37 cellular contexts compared by ENCODE assay signal in the genomic region with DNA sequence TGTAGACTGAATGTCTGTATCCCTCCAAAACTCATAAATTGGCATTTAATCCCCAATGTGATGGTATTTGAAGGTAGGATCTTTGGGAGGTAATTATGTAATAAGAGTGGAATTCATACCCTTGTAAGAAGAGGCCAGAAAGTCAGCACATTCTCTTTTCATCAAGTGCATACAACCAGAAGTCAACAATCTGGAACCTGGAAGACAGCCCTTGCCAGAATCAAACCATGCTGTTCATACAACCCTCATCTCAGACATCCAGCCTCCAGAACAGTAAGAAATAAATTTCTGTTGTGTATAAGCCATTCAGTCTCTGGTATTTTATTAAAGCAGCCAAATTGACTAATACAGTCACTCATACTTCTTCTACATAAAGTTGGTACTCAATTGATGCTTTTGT.
"Had no signal": no experiment of that assay in that cellular context is flagged by ENCODE, and none has a peak within 500 bp of the region (broad histone marks: within the 10 kb centered on the region; RNA-seq: fewer than 3 reads in every experiment).

No MANE protein-coding gene starts in this region.

- DNase-seq: activated CD4-positive, alpha-beta memory T cell treated with anti-CD3 and anti-CD28 coated beads, Interleukin-2, amount 10 ng/mL, durations not matched to agents 7 days and 5 days; activated CD4-positive, alpha-beta T cell treated with anti-CD3 and anti-CD28 coated beads for 1 hour; activated CD4-positive, alpha-beta T cell treated with anti-CD3 and anti-CD28 coated beads for 36 hours; activated CD4-positive, alpha-beta T cell treated with anti-CD3 and anti-CD28 coated beads for 48 hours; activated CD4-positive, alpha-beta T cell treated with anti-CD3 and anti-CD28 coated beads, Interleukin-2, amount 10 ng/mL, durations not matched to agents 7 days and 5 days; activated CD4-positive, alpha-beta T cell treated with anti-CD3 and anti-CD28 coated beads, Interleukin-2, amount 50 U/mL, for 48 hours; activated CD4-positive, CD25-positive, alpha-beta regulatory T cell; activated CD8-positive, alpha-beta memory T cell treated with anti-CD3 and anti-CD28 coated beads for 24 hours; activated CD8-positive, alpha-beta memory T cell treated with anti-CD3 and anti-CD28 coated beads, Interleukin-2, amount 10 ng/mL, durations not matched to agents 7 days and 5 days; activated CD8-positive, alpha-beta memory T cell treated with anti-CD3 and anti-CD28 coated beads, Interleukin-2, amount 50 U/mL, for 48 hours; activated CD8-positive, alpha-beta T cell treated with anti-CD3 and anti-CD28 coated beads, Interleukin-2, amount 10 ng/mL, durations not matched to agents 7 days and 5 days; activated effector memory CD4-positive, alpha-beta T cell treated with Interleukin-2 at 50 U/mL for 16 hours; activated gamma-delta T cell; activated naive CD4-positive, alpha-beta T cell treated with anti-CD3 and anti-CD28 coated beads, Interleukin-2, amount 10 ng/mL, durations not matched to agents 7 days and 5 days; activated naive CD4-positive, alpha-beta T cell treated with Interleukin-2 at 50 U/mL for 16 hours; activated naive CD8-positive, alpha-beta T cell treated with anti-CD3 and anti-CD28 coated beads, Interleukin-2, amount 10 ng/mL, durations not matched to agents 7 days and 5 days; activated naive CD8-positive, alpha-beta T cell treated with anti-CD3 and anti-CD28 coated beads, Interleukin-2, amount 50 U/mL, for 24 hours; activated T-cell treated with anti-CD3 and anti-CD28 coated beads, Interleukin-2, amount 50 U/mL, for 24 hours; activated T-cell treated with anti-CD3 and anti-CD28 coated beads, Interleukin-2, amount 50 U/mL, for 48 hours; amygdala; anterior cingulate cortex; caudate nucleus; SW 1271; T-helper 1 cell; T-helper 2 cell; T-helper 9 cell; WERI-Rb-1 had no signal

- H3K4me3 Mint-ChIP-seq: activated CD4-positive, alpha-beta memory T cell treated with anti-CD3 and anti-CD28 coated beads, Interleukin-2, amount 10 ng/mL, durations not matched to agents 7 days and 5 days; activated CD4-positive, alpha-beta T cell treated with anti-CD3 and anti-CD28 coated beads for 36 hours; activated CD4-positive, alpha-beta T cell treated with anti-CD3 and anti-CD28 coated beads, Interleukin-2, amount 10 ng/mL, durations not matched to agents 7 days and 5 days; activated CD8-positive, alpha-beta memory T cell treated with anti-CD3 and anti-CD28 coated beads, Interleukin-2, amount 10 ng/mL, durations not matched to agents 7 days and 5 days; activated CD8-positive, alpha-beta T cell treated with anti-CD3 and anti-CD28 coated beads, Interleukin-2, amount 10 ng/mL, durations not matched to agents 7 days and 5 days; activated naive CD4-positive, alpha-beta T cell treated with anti-CD3 and anti-CD28 coated beads, Interleukin-2, amount 10 ng/mL, durations not matched to agents 7 days and 5 days; activated naive CD4-positive, alpha-beta T cell treated with anti-CD3 and anti-CD28 coated beads, Interleukin-2, amount 50 U/mL, for 24 hours; activated naive CD8-positive, alpha-beta T cell; activated naive CD8-positive, alpha-beta T cell treated with anti-CD3 and anti-CD28 coated beads, Interleukin-2, amount 10 ng/mL, durations not matched to agents 7 days and 5 days; activated naive CD8-positive, alpha-beta T cell treated with anti-CD3 and anti-CD28 coated beads, Interleukin-2, amount 50 U/mL, for 24 hours; activated T-cell treated with anti-CD3 and anti-CD28 coated beads, Interleukin-2, amount 50 U/mL, for 24 hours; brain; central memory CD8-positive, alpha-beta T cell; T-helper 1 cell treated with Interleukin-12 subunit alpha and Interleukin-12 subunit beta and Interleukin-4 antibody, amounts not matched to agents 30 μg/mL and 1 μg/mL, for 36 hours; T-helper 2 cell treated with Interferon-gamma antibody and Interleukin-4, amounts not matched to agents 5 μg/mL and 100 μg/mL, for 36 hours; WTC11 had no signal

- H3K27ac Mint-ChIP-seq: activated CD4-positive, alpha-beta memory T cell treated with anti-CD3 and anti-CD28 coated beads, Interleukin-2, amount 10 ng/mL, durations not matched to agents 7 days and 5 days; activated CD4-positive, alpha-beta T cell treated with anti-CD3 and anti-CD28 coated beads for 36 hours; activated CD4-positive, alpha-beta T cell treated with anti-CD3 and anti-CD28 coated beads, Interleukin-2, amount 10 ng/mL, durations not matched to agents 7 days and 5 days; activated CD8-positive, alpha-beta memory T cell treated with anti-CD3 and anti-CD28 coated beads, Interleukin-2, amount 10 ng/mL, durations not matched to agents 7 days and 5 days; activated CD8-positive, alpha-beta T cell treated with anti-CD3 and anti-CD28 coated beads, Interleukin-2, amount 10 ng/mL, durations not matched to agents 7 days and 5 days; activated naive CD4-positive, alpha-beta T cell treated with anti-CD3 and anti-CD28 coated beads, Interleukin-2, amount 10 ng/mL, durations not matched to agents 7 days and 5 days; activated naive CD4-positive, alpha-beta T cell treated with anti-CD3 and anti-CD28 coated beads, Interleukin-2, amount 50 U/mL, for 24 hours; activated naive CD8-positive, alpha-beta T cell; activated naive CD8-positive, alpha-beta T cell treated with anti-CD3 and anti-CD28 coated beads, Interleukin-2, amount 10 ng/mL, durations not matched to agents 7 days and 5 days; activated naive CD8-positive, alpha-beta T cell treated with anti-CD3 and anti-CD28 coated beads, Interleukin-2, amount 50 U/mL, for 24 hours; activated T-cell treated with anti-CD3 and anti-CD28 coated beads, Interleukin-2, amount 50 U/mL, for 24 hours; activated T-helper 2 cell treated with anti-CD3 and anti-CD28 coated beads, Interferon-gamma antibody, Interleukin-2, Interleukin-4, amounts not matched to agents 10 μg/mL and 5 μg/mL and 100 μg/mL, durations not matched to agents 14 hours and 24 hours and 36 hours; brain; T-helper 1 cell treated with Interleukin-12 subunit alpha and Interleukin-12 subunit beta and Interleukin-4 antibody, amounts not matched to agents 30 μg/mL and 1 μg/mL, for 36 hours; T-helper 2 cell treated with Interferon-gamma antibody and Interleukin-4, amounts not matched to agents 5 μg/mL and 100 μg/mL, for 36 hours; WTC11 had no signal

- H3K36me3 Mint-ChIP-seq: activated CD8-positive, alpha-beta memory T cell treated with anti-CD3 and anti-CD28 coated beads, Interleukin-2, amount 10 ng/mL, durations not matched to agents 7 days and 5 days; activated naive CD4-positive, alpha-beta T cell treated with anti-CD3 and anti-CD28 coated beads, Interleukin-2, amount 10 ng/mL, durations not matched to agents 7 days and 5 days; activated naive CD4-positive, alpha-beta T cell treated with anti-CD3 and anti-CD28 coated beads, Interleukin-2, amount 50 U/mL, for 24 hours; activated naive CD8-positive, alpha-beta T cell; activated naive CD8-positive, alpha-beta T cell treated with anti-CD3 and anti-CD28 coated beads, Interleukin-2, amount 10 ng/mL, durations not matched to agents 7 days and 5 days; WTC11 had no signal

- H3K36me3 ChIP-seq: cardiac muscle cell, WERI-Rb-1 had no signal

- H3K27me3 Mint-ChIP-seq: activated CD4-positive, alpha-beta memory T cell treated with anti-CD3 and anti-CD28 coated beads, Interleukin-2, amount 10 ng/mL, durations not matched to agents 7 days and 5 days; activated CD4-positive, alpha-beta T cell treated with anti-CD3 and anti-CD28 coated beads for 36 hours; activated CD4-positive, alpha-beta T cell treated with anti-CD3 and anti-CD28 coated beads, Interleukin-2, amount 10 ng/mL, durations not matched to agents 7 days and 5 days; activated CD8-positive, alpha-beta memory T cell treated with anti-CD3 and anti-CD28 coated beads, Interleukin-2, amount 10 ng/mL, durations not matched to agents 7 days and 5 days; activated naive CD4-positive, alpha-beta T cell treated with anti-CD3 and anti-CD28 coated beads, Interleukin-2, amount 10 ng/mL, durations not matched to agents 7 days and 5 days; activated naive CD4-positive, alpha-beta T cell treated with anti-CD3 and anti-CD28 coated beads, Interleukin-2, amount 50 U/mL, for 24 hours; activated naive CD8-positive, alpha-beta T cell; activated naive CD8-positive, alpha-beta T cell treated with anti-CD3 and anti-CD28 coated beads, Interleukin-2, amount 10 ng/mL, durations not matched to agents 7 days and 5 days; activated naive CD8-positive, alpha-beta T cell treated with anti-CD3 and anti-CD28 coated beads, Interleukin-2, amount 50 U/mL, for 24 hours; activated T-cell treated with anti-CD3 and anti-CD28 coated beads, Interleukin-2, amount 50 U/mL, for 24 hours; brain; central memory CD8-positive, alpha-beta T cell had no signal

- H3K4me1 Mint-ChIP-seq: activated CD4-positive, alpha-beta memory T cell treated with anti-CD3 and anti-CD28 coated beads, Interleukin-2, amount 10 ng/mL, durations not matched to agents 7 days and 5 days; activated CD4-positive, alpha-beta T cell treated with anti-CD3 and anti-CD28 coated beads for 36 hours; activated CD4-positive, alpha-beta T cell treated with anti-CD3 and anti-CD28 coated beads, Interleukin-2, amount 10 ng/mL, durations not matched to agents 7 days and 5 days; activated CD8-positive, alpha-beta memory T cell treated with anti-CD3 and anti-CD28 coated beads, Interleukin-2, amount 10 ng/mL, durations not matched to agents 7 days and 5 days; activated naive CD4-positive, alpha-beta T cell treated with anti-CD3 and anti-CD28 coated beads, Interleukin-2, amount 10 ng/mL, durations not matched to agents 7 days and 5 days; activated naive CD4-positive, alpha-beta T cell treated with anti-CD3 and anti-CD28 coated beads, Interleukin-2, amount 50 U/mL, for 24 hours; activated naive CD8-positive, alpha-beta T cell treated with anti-CD3 and anti-CD28 coated beads, Interleukin-2, amount 10 ng/mL, durations not matched to agents 7 days and 5 days; activated naive CD8-positive, alpha-beta T cell treated with anti-CD3 and anti-CD28 coated beads, Interleukin-2, amount 50 U/mL, for 24 hours; brain; central memory CD8-positive, alpha-beta T cell; WTC11 had no signal

- ATAC-seq: activated CD4-positive, alpha-beta T cell treated with anti-CD3 and anti-CD28 coated beads for 36 hours; activated CD4-positive, CD25-positive, alpha-beta regulatory T cell treated with anti-CD3 and anti-CD28 coated beads, Interleukin-2, amount 50 U/mL, for 24 hours; activated CD8-positive, alpha-beta memory T cell treated with anti-CD3 and anti-CD28 coated beads, Interleukin-2, amount 10 ng/mL, durations not matched to agents 7 days and 5 days; activated CD8-positive, alpha-beta T cell treated with anti-CD3 and anti-CD28 coated beads, Interleukin-2, amount 10 ng/mL, durations not matched to agents 7 days and 5 days; activated naive CD8-positive, alpha-beta T cell treated with anti-CD3 and anti-CD28 coated beads, Interleukin-2, amount 50 U/mL, for 24 hours; WTC11 had no signal

- H3K4me3 ChIP-seq: cardiac muscle cell had no signal

- H3K27me3 ChIP-seq: cardiac muscle cell had no signal

- H3K27ac ChIP-seq: cardiac muscle cell, WERI-Rb-1 had no signal
